In the genomic region with DNA sequence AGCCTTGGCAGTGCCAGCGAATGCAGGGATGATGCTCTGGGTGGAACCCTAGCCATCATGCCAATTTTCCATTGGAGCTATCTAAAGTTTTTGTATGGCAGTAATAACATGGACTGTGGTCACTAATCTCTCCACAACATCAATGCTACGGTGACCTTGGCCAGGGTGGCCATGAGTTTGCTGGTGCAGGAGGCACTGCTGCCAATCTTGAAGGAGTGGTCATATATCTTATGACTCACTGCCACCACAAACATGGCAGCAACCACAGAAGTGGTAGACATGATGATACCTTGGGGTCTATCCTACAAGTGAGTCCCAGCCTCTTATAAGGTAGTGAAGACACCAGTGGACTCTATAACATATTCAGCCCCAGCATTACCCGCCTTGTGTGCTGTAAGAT, we compare ENCODE assay signal across 19 cellular contexts.
DNase-seq lines count a peak whose midpoint lies in the region; ATAC-seq and FAIRE-seq lines count a peak whose summit lies in the region.
"Had no signal": no experiment of that assay in that cellular context is flagged by ENCODE, and none has a peak within 500 bp of the region (broad histone marks: within the 10 kb centered on the region; RNA-seq: fewer than 3 reads in every experiment).

No MANE protein-coding gene starts in this region.

- DNase-seq in HTR-8/SVneo (ENCODE audit: insufficient read length, low spot score) (no peak), RPMI7951 (ENCODE audit: low read depth) (peak; percentile 55), urothelium cell line (ENCODE audit: low spot score) (no peak), SK-N-DZ (ENCODE audit: low spot score) (no peak), T1000 (lab: John Stamatoyannopoulos, UW) (no peak)
- DNase-seq: C1 segment of cervical spinal cord; Calu3; CD4-positive, alpha-beta memory T cell; COR-L47; DMS53; DMS79 treated with DMSO at 0.1 percent for 48 hours; GM23248 had no signal

- FAIRE-seq in HTR-8/SVneo (lab: Jason Lieb, UNC) (peak; percentile 40), urothelium cell line (lab: Jason Lieb, UNC) (peak; percentile 88)
- FAIRE-seq: G401.6, GM12892, GM19239, H1 had no signal

- peak; percentile 13 for ATAC-seq in GM18868 (IDR thresholded peaks at IDR 0.05; ENCODE audit: unreplicated experiment)
- no peak for ATAC-seq in HG03139 (IDR thresholded peaks at IDR 0.05; ENCODE audit: unreplicated experiment)
- ATAC-seq: HCT116 had no signal
